1 cellular context compared by ENCODE assay signal in the genomic region with DNA sequence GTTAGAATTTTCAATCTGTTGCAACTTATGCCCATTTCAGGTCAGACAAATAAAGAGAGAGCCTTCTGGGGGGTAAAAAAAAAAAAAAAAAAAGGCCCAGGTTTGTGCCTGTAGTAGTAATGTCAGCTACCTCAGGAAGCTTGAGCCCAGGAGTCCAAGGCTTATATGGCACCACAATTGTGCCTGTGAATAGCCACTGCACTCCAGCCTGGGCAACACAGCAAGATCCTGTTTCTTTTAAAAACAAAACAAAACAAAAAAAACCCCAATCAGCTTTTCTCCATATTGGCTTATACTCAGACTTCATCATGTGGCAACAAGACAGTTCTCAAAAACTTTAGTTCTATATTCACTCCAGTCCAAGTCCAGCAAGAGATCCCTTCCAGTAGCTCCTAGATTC.
TF ChIP-seq lines count a peak whose summit lies in the region.

No MANE protein-coding gene starts in this region.

TF ChIP-seq in IMR-90, 13 proteins besides CTCF, POLR2A, EP300 and RAD21:
- no peak for TF ChIP-seq FOS (IDR thresholded peaks at IDR 0.05; ENCODE audit: low read depth, low read length)
- TF ChIP-seq MAZ (IDR thresholded peaks at IDR 0.05; ENCODE audit: borderline replicate concordance, low read depth, low read length): no peak
- TF ChIP-seq CHD1 (IDR thresholded peaks at IDR 0.05; ENCODE audit: low read depth, low read length): no peak
- TF ChIP-seq, protein P1, sequence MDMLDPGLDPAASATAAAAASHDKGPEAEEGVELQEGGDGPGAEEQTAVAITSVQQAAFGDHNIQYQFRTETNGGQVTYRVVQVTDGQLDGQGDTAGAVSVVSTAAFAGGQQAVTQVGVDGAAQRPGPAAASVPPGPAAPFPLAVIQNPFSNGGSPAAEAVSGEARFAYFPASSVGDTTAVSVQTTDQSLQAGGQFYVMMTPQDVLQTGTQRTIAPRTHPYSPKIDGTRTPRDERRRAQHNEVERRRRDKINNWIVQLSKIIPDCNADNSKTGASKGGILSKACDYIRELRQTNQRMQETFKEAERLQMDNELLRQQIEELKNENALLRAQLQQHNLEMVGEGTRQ (IDR thresholded peaks at IDR 0.05; ENCODE audit: low read depth, low read length): no peak
